In the genomic region with DNA sequence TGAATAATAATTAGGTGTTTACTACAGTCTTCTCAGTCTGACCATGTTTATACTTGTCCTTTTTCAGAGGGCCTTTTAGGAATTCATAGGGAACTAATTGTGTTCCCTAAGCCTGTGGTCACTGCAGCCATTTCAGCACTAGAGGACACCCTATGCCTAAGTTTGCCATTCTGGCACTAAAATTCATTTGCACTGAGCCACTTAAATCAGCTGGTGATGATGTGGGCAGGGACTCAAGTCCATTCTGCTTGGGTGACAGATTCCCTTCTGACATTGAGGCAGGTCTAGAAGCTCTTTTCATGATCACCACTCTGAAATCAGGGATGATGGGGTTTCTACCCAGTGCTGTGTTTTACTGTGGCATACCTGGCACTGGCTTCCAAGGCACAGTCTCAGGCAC, we compare ENCODE assay signal across 2 cellular contexts.
TF ChIP-seq lines count a peak whose summit lies in the region.

No MANE protein-coding gene starts in this region.

TF ChIP-seq in SK-N-SH, 30 proteins besides CTCF, POLR2A, EP300 and RAD21 (continued from another document):
- TF ChIP-seq, protein P1, sequence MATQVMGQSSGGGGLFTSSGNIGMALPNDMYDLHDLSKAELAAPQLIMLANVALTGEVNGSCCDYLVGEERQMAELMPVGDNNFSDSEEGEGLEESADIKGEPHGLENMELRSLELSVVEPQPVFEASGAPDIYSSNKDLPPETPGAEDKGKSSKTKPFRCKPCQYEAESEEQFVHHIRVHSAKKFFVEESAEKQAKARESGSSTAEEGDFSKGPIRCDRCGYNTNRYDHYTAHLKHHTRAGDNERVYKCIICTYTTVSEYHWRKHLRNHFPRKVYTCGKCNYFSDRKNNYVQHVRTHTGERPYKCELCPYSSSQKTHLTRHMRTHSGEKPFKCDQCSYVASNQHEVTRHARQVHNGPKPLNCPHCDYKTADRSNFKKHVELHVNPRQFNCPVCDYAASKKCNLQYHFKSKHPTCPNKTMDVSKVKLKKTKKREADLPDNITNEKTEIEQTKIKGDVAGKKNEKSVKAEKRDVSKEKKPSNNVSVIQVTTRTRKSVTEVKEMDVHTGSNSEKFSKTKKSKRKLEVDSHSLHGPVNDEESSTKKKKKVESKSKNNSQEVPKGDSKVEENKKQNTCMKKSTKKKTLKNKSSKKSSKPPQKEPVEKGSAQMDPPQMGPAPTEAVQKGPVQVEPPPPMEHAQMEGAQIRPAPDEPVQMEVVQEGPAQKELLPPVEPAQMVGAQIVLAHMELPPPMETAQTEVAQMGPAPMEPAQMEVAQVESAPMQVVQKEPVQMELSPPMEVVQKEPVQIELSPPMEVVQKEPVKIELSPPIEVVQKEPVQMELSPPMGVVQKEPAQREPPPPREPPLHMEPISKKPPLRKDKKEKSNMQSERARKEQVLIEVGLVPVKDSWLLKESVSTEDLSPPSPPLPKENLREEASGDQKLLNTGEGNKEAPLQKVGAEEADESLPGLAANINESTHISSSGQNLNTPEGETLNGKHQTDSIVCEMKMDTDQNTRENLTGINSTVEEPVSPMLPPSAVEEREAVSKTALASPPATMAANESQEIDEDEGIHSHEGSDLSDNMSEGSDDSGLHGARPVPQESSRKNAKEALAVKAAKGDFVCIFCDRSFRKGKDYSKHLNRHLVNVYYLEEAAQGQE (IDR thresholded peaks at IDR 0.05; ENCODE audit: low read depth, low read length): no peak
- no peak for TF ChIP-seq RFX5 (IDR thresholded peaks at IDR 0.05; ENCODE audit: low read length)
- TF ChIP-seq CHD2 (IDR thresholded peaks at IDR 0.05; ENCODE audit: low read length, partially characterized antibody): no peak
- TF ChIP-seq, protein P2, sequence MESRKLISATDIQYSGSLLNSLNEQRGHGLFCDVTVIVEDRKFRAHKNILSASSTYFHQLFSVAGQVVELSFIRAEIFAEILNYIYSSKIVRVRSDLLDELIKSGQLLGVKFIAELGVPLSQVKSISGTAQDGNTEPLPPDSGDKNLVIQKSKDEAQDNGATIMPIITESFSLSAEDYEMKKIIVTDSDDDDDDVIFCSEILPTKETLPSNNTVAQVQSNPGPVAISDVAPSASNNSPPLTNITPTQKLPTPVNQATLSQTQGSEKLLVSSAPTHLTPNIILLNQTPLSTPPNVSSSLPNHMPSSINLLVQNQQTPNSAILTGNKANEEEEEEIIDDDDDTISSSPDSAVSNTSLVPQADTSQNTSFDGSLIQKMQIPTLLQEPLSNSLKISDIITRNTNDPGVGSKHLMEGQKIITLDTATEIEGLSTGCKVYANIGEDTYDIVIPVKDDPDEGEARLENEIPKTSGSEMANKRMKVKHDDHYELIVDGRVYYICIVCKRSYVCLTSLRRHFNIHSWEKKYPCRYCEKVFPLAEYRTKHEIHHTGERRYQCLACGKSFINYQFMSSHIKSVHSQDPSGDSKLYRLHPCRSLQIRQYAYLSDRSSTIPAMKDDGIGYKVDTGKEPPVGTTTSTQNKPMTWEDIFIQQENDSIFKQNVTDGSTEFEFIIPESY (IDR thresholded peaks at IDR 0.05; ENCODE audit: borderline replicate concordance, low read depth): no peak
- TF ChIP-seq ELF1 (IDR thresholded peaks at IDR 0.05): no peak
- TF ChIP-seq RCOR1 (IDR thresholded peaks at IDR 0.05; ENCODE audit: low read length): no peak
- no peak for TF ChIP-seq MXI1 (IDR thresholded peaks at IDR 0.05; ENCODE audit: low read depth, low read length)
- no peak for TF ChIP-seq TAF1 (IDR thresholded peaks at IDR 0.05; ENCODE audit: borderline replicate concordance, low read depth, low read length)
- TF ChIP-seq, protein P3, sequence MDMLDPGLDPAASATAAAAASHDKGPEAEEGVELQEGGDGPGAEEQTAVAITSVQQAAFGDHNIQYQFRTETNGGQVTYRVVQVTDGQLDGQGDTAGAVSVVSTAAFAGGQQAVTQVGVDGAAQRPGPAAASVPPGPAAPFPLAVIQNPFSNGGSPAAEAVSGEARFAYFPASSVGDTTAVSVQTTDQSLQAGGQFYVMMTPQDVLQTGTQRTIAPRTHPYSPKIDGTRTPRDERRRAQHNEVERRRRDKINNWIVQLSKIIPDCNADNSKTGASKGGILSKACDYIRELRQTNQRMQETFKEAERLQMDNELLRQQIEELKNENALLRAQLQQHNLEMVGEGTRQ (IDR thresholded peaks at IDR 0.05; ENCODE audit: borderline replicate concordance, low read depth, low read length): no peak
- TF ChIP-seq FOXM1 (IDR thresholded peaks at IDR 0.05; ENCODE audit: low read depth): no peak
- no peak for TF ChIP-seq POLR2AphosphoS5 (IDR thresholded peaks at IDR 0.05; ENCODE audit: low read depth, low read length)
- TF ChIP-seq, protein P4, sequence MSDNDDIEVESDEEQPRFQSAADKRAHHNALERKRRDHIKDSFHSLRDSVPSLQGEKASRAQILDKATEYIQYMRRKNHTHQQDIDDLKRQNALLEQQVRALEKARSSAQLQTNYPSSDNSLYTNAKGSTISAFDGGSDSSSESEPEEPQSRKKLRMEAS (IDR thresholded peaks at IDR 0.05; ENCODE audit: low read depth): no peak
- no peak for TF ChIP-seq GATA2 (CRISPR knock-in tag; IDR thresholded peaks at IDR 0.05)
- no peak for TF ChIP-seq TEAD4 (IDR thresholded peaks at IDR 0.05; ENCODE audit: borderline replicate concordance, insufficient read depth)
- TF ChIP-seq NFIC (IDR thresholded peaks at IDR 0.05; ENCODE audit: borderline replicate concordance): no peak
- TF ChIP-seq MEF2A (IDR thresholded peaks at IDR 0.05; ENCODE audit: borderline replicate concordance, low read depth): no peak
- TF ChIP-seq JUND (IDR thresholded peaks at IDR 0.05): no peak
- no peak for TF ChIP-seq SMC3 (IDR thresholded peaks at IDR 0.05; ENCODE audit: low read depth, low read length)
TF ChIP-seq in SK-N-SH: peak in this region for 0.

TF ChIP-seq in SK-N-SH treated with all-trans-retinoic acid at 6 μM for 48 hours, 23 proteins besides CTCF, POLR2A, EP300 and RAD21:
- TF ChIP-seq, protein P5, sequence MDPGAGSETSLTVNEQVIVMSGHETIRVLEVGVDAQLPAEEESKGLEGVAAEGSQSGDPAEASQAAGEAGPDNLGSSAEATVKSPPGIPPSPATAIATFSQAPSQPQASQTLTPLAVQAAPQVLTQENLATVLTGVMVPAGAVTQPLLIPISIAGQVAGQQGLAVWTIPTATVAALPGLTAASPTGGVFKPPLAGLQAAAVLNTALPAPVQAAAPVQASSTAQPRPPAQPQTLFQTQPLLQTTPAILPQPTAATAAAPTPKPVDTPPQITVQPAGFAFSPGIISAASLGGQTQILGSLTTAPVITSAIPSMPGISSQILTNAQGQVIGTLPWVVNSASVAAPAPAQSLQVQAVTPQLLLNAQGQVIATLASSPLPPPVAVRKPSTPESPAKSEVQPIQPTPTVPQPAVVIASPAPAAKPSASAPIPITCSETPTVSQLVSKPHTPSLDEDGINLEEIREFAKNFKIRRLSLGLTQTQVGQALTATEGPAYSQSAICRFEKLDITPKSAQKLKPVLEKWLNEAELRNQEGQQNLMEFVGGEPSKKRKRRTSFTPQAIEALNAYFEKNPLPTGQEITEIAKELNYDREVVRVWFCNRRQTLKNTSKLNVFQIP (CRISPR knock-in tag; IDR thresholded peaks at IDR 0.05; ENCODE audit: borderline replicate concordance, low read depth): no peak
- TF ChIP-seq ESRRG (CRISPR knock-in tag; IDR thresholded peaks at IDR 0.05) (no peak), ISL1 (CRISPR knock-in tag; IDR thresholded peaks at IDR 0.05) (no peak), GLIS3 (CRISPR knock-in tag; IDR thresholded peaks at IDR 0.05) (no peak), CSDC2 (CRISPR knock-in tag; IDR thresholded peaks at IDR 0.05) (no peak), ZNF565 (CRISPR knock-in tag; conservative IDR thresholded peaks at IDR 0.05; ENCODE audit: low read depth) (no peak), ZFP30 (CRISPR knock-in tag; IDR thresholded peaks at IDR 0.05) (no peak), ZNF70 (CRISPR knock-in tag; IDR thresholded peaks at IDR 0.05) (no peak), SNAI2 (CRISPR knock-in tag; IDR thresholded peaks at IDR 0.05) (no peak)
- TF ChIP-seq, protein P6, sequence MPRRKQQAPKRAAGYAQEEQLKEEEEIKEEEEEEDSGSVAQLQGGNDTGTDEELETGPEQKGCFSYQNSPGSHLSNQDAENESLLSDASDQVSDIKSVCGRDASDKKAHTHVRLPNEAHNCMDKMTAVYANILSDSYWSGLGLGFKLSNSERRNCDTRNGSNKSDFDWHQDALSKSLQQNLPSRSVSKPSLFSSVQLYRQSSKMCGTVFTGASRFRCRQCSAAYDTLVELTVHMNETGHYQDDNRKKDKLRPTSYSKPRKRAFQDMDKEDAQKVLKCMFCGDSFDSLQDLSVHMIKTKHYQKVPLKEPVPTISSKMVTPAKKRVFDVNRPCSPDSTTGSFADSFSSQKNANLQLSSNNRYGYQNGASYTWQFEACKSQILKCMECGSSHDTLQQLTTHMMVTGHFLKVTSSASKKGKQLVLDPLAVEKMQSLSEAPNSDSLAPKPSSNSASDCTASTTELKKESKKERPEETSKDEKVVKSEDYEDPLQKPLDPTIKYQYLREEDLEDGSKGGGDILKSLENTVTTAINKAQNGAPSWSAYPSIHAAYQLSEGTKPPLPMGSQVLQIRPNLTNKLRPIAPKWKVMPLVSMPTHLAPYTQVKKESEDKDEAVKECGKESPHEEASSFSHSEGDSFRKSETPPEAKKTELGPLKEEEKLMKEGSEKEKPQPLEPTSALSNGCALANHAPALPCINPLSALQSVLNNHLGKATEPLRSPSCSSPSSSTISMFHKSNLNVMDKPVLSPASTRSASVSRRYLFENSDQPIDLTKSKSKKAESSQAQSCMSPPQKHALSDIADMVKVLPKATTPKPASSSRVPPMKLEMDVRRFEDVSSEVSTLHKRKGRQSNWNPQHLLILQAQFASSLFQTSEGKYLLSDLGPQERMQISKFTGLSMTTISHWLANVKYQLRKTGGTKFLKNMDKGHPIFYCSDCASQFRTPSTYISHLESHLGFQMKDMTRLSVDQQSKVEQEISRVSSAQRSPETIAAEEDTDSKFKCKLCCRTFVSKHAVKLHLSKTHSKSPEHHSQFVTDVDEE (CRISPR knock-in tag; IDR thresholded peaks at IDR 0.05): no peak
